ENCODE assay signal across 9 cellular contexts in the genomic region with DNA sequence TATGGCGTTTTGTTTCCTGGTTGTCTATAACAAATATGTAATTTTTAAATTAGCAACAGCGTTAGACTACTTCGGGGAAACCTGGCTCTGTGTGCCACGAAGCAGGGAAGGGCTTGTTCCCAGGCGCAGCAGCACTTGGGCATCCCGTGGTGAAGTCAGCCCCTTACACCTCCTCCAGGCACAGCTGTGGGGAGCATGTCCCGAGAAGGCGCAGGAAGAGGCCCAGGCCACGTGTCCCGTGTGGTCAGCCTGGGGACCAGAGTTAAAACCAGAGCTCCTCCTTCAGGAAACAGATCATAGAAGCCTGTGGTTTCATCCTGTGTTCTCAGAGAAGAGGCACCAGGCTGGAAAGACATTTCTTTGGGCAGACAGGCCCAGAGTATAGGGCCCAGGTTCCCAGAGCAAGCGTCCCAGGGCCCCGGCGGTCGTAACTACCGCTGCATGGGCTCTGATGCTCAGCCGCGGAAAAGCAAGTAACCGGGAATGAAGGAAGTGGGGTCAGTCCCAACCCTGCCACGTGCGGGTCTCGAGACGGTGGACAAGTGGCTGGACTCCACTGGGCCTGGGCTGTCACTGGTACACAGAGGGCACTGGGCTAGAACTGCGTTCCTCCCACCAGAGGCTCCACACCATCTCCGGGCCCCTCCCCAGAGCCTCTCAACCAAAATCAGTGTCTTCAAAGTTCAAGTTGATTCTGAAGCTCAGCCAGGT. TPM values are rescaled to one million over a fixed set of nuclear protein-coding genes. Genes with fewer than 3 reads are reported as not detected.
A peak's percentile ranks its signal among the peaks of the same experiment; 100 is the strongest.
DNase-seq lines count a peak whose midpoint lies in the region; ATAC-seq and TF ChIP-seq lines count a peak whose summit lies in the region.
"Had no signal": no experiment of that assay in that cellular context is flagged by ENCODE, and none has a peak within 500 bp of the region (broad histone marks: within the 10 kb centered on the region; RNA-seq: fewer than 3 reads in every experiment).

No MANE protein-coding gene starts in this region.

- peak; percentile 32 for ATAC-seq in activated CD4-positive, alpha-beta T cell treated with anti-CD3 and anti-CD28 coated beads for 36 hours
- ATAC-seq in activated T-helper 17 cell treated with anti-CD3 and anti-CD28 coated beads, Interleukin-2, amount 50 U/mL, for 72 hours (replicated peaks), result peak; percentile 92
- ATAC-seq in stimulated activated memory B cell treated with anti-CD40 and anti-IgM and Interleukin-4, amounts not matched to agents 10 μg/mL and 1 μg/mL and 100 μg/mL, for 72 hours, result peak; percentile 58

- POLR2A ChIA-PET in activated CD4-positive, alpha-beta T cell treated with anti-CD3 and anti-CD28 coated beads for 36 hours (lab: Charles Lee), result no interaction called here

- no peaks in the 10 kb centered on the region for H3K27me3 ChIP-seq in HUES64 (ENCODE audit: insufficient read depth, low read length)
- H3K27me3 ChIP-seq in right atrium auricular region, result no peaks in the 10 kb centered on the region

- 86% methylated on average over 24 of the region's 24 CpGs for WGBS in HUES64

- H3K27me3 Mint-ChIP-seq in activated CD4-positive, alpha-beta T cell treated with anti-CD3 and anti-CD28 coated beads for 36 hours, result no peaks in the 10 kb centered on the region
- no peaks in the 10 kb centered on the region for H3K27me3 Mint-ChIP-seq in activated T-helper 17 cell treated with anti-CD3 and anti-CD28 coated beads, Interleukin-2, amount 50 U/mL, for 72 hours
- H3K27me3 Mint-ChIP-seq in stimulated activated memory B cell treated with anti-CD40 and anti-IgM and Interleukin-4, amounts not matched to agents 10 μg/mL and 1 μg/mL and 100 μg/mL, for 72 hours, result no peaks in the 10 kb centered on the region

- no peak overlapping the region for H3K4me3 Mint-ChIP-seq in activated CD4-positive, alpha-beta T cell treated with anti-CD3 and anti-CD28 coated beads for 36 hours
- peak overlapping the region; percentile 43 for H3K4me3 Mint-ChIP-seq in activated T-helper 17 cell treated with anti-CD3 and anti-CD28 coated beads, Interleukin-2, amount 50 U/mL, for 72 hours
- peak overlapping the region; percentile 55 for H3K4me3 Mint-ChIP-seq in stimulated activated memory B cell treated with anti-CD40 and anti-IgM and Interleukin-4, amounts not matched to agents 10 μg/mL and 1 μg/mL and 100 μg/mL, for 72 hours

- DNase-seq in activated CD4-positive, alpha-beta T cell treated with anti-CD3 and anti-CD28 coated beads for 36 hours, result no peak
- no peak for DNase-seq in activated CD4-positive, alpha-beta T cell treated with anti-CD3 and anti-CD28 coated beads for 4 hours
- DNase-seq in right atrium auricular region (ENCODE audit: low spot score) (peak; percentile 71), superior temporal gyrus (ENCODE audit: extremely low spot score) (no peak), NCI-H82 (lab: John Stamatoyannopoulos, UW) (no peak)

- peaks cover 26% of the 10 kb centered on the region for H3K36me3 ChIP-seq in HUES64 (ENCODE audit: insufficient read depth, low read length)
- H3K36me3 ChIP-seq in right atrium auricular region, result peaks cover 9% of the 10 kb centered on the region

- no peaks in the 10 kb centered on the region for H3K9me3 ChIP-seq in HUES64 (ENCODE audit: insufficient read depth, low read depth, low read length)
- no peaks in the 10 kb centered on the region for H3K9me3 ChIP-seq in right atrium auricular region

- peak in 1 of 2 donors; percentile 31 for TF ChIP-seq CTCF in right atrium auricular region (IDR thresholded peaks at IDR 0.05)

- H3K4me3 ChIP-seq in HUES64 (ENCODE audit: low read length) (no peak overlapping the region), right atrium auricular region (no peak overlapping the region)

- H3K4me1 ChIP-seq in HUES64 (ENCODE audit: insufficient read depth, low read length) (no peaks in the 10 kb centered on the region), right atrium auricular region (peaks cover 0 to 5% of the 10 kb centered on the region in 2 donors)

- intact Hi-C loops in activated CD4-positive, alpha-beta T cell treated with anti-CD3 and anti-CD28 coated beads for 36 hours (cut with DNase I, micrococcal nuclease), result loop anchor here in 1 of 2 experiments (5.0 kb wide), 1 partner anchor 103 kb away; the partner anchor contains the start of gene EIF3B

- H3K9me3 Mint-ChIP-seq in activated CD4-positive, alpha-beta T cell treated with anti-CD3 and anti-CD28 coated beads for 36 hours (ENCODE audit: low read depth), result no peaks in the 10 kb centered on the region
- H3K9me3 Mint-ChIP-seq in activated T-helper 17 cell treated with anti-CD3 and anti-CD28 coated beads, Interleukin-2, amount 50 U/mL, for 72 hours, result no peaks in the 10 kb centered on the region
- no peaks in the 10 kb centered on the region for H3K9me3 Mint-ChIP-seq in stimulated activated memory B cell treated with anti-CD40 and anti-IgM and Interleukin-4, amounts not matched to agents 10 μg/mL and 1 μg/mL and 100 μg/mL, for 72 hours

- CTCF ChIA-PET in activated CD4-positive, alpha-beta T cell treated with anti-CD3 and anti-CD28 coated beads for 36 hours (lab: Charles Lee), result interaction anchor here (0.6 to 2.3 kb wide), 5 partner anchors 11 to 670 kb away, joined by 3 to 9 read pairs (median 4); no protein-coding TSS in a partner anchor

- H3K4me1 Mint-ChIP-seq in activated CD4-positive, alpha-beta T cell treated with anti-CD3 and anti-CD28 coated beads for 36 hours, result peaks cover 12% of the 10 kb centered on the region
- peaks cover 7% of the 10 kb centered on the region for H3K4me1 Mint-ChIP-seq in activated T-helper 17 cell treated with anti-CD3 and anti-CD28 coated beads, Interleukin-2, amount 50 U/mL, for 72 hours
- H3K4me1 Mint-ChIP-seq in stimulated activated memory B cell treated with anti-CD40 and anti-IgM and Interleukin-4, amounts not matched to agents 10 μg/mL and 1 μg/mL and 100 μg/mL, for 72 hours, result peaks cover 62% of the 10 kb centered on the region

- H3K9ac ChIP-seq in HUES64 (ENCODE audit: low read depth, low read length), result no peak overlapping the region

- peaks cover 19% of the 10 kb centered on the region for H3K36me3 Mint-ChIP-seq in activated CD4-positive, alpha-beta T cell treated with anti-CD3 and anti-CD28 coated beads for 36 hours (ENCODE audit: low read depth)
- no peaks in the 10 kb centered on the region for H3K36me3 Mint-ChIP-seq in activated T-helper 17 cell treated with anti-CD3 and anti-CD28 coated beads, Interleukin-2, amount 50 U/mL, for 72 hours (ENCODE audit: low read depth)
- H3K36me3 Mint-ChIP-seq in stimulated activated memory B cell treated with anti-CD40 and anti-IgM and Interleukin-4, amounts not matched to agents 10 μg/mL and 1 μg/mL and 100 μg/mL, for 72 hours, result peaks cover 50% of the 10 kb centered on the region

- peak overlapping the region; percentile 55 for H3K27ac Mint-ChIP-seq in activated CD4-positive, alpha-beta T cell treated with anti-CD3 and anti-CD28 coated beads for 36 hours
- peak overlapping the region; percentile 18 for H3K27ac Mint-ChIP-seq in activated T-helper 17 cell treated with anti-CD3 and anti-CD28 coated beads, Interleukin-2, amount 50 U/mL, for 72 hours
- peak overlapping the region; percentile 83 for H3K27ac Mint-ChIP-seq in stimulated activated memory B cell treated with anti-CD40 and anti-IgM and Interleukin-4, amounts not matched to agents 10 μg/mL and 1 μg/mL and 100 μg/mL, for 72 hours

- H3K27ac ChIP-seq in HUES64 (ENCODE audit: low read depth, low read length) (0 out of 2 replicates have a peak overlapping the region, but pooled peaks have one; percentile 1), right atrium auricular region (peak overlapping the region; percentile 9 to 14)
- H3K27ac ChIP-seq: 22Rv1 had no signal

RNA-seq across cellular contexts. Expression of gene NUDT1, which starts 7.1 kb away (rescaled TPM):
- 100 to 1,000 TPM in 1 of 2 experiments, 10 to 100 TPM in 1; 52.5 to 100 TPM for total RNA-seq in activated CD4-positive, alpha-beta T cell treated with anti-CD3 and anti-CD28 coated beads for 36 hours
- polyA plus RNA-seq in HUES64 (2013, experiment 1 of 2), result 67.1 TPM
- polyA plus RNA-seq in HUES64 (2013, experiment 2 of 2), result 70.0 TPM
- total RNA-seq in activated T-helper 17 cell treated with anti-CD3 and anti-CD28 coated beads, Interleukin-2, amount 50 U/mL, for 72 hours, result 10 to 100 TPM; 64.5 to 71.9 TPM
- total RNA-seq in right atrium auricular region, result 10 to 100 TPM; 12.2 to 14.2 TPM

RNA-seq across cellular contexts. Expression of gene MRM2, which starts 7.1 kb away (rescaled TPM):
- 10 to 100 TPM; 28.7 to 32.1 TPM for total RNA-seq in activated CD4-positive, alpha-beta T cell treated with anti-CD3 and anti-CD28 coated beads for 36 hours
- polyA plus RNA-seq in HUES64 (2013, experiment 1 of 2), result 44.4 TPM
- polyA plus RNA-seq in HUES64 (2013, experiment 2 of 2), result 39.4 TPM
- 10 to 100 TPM; 20.9 to 40.2 TPM for total RNA-seq in activated T-helper 17 cell treated with anti-CD3 and anti-CD28 coated beads, Interleukin-2, amount 50 U/mL, for 72 hours
- total RNA-seq in right atrium auricular region, result 10 to 100 TPM; 13.2 to 13.7 TPM

RNA-seq across cellular contexts. Expression of gene MAD1L1, which starts 16.4 kb away (rescaled TPM):
- total RNA-seq in activated CD4-positive, alpha-beta T cell treated with anti-CD3 and anti-CD28 coated beads for 36 hours, result 10 to 100 TPM; 50.2 to 61.7 TPM
- 19.4 TPM for polyA plus RNA-seq in HUES64 (2013, experiment 1 of 2)
- polyA plus RNA-seq in HUES64 (2013, experiment 2 of 2), result 24.2 TPM
- 10 to 100 TPM; 46.7 to 66.0 TPM for total RNA-seq in activated T-helper 17 cell treated with anti-CD3 and anti-CD28 coated beads, Interleukin-2, amount 50 U/mL, for 72 hours
- total RNA-seq in right atrium auricular region, result 10 to 100 TPM; 13.3 to 31.9 TPM

Comparison
In these comparisons a context has a peak if more than half of its experiments do, and no peak if none do; other contexts are left out.
1. ATAC-seq: peak in every context shown above with its lines; median percentile 92 in activated T-helper 17 cell treated with anti-CD3 and anti-CD28 coated beads, Interleukin-2, amount 50 U/mL, for 72 hours; 58 in stimulated activated memory B cell treated with anti-CD40 and anti-IgM and Interleukin-4, amounts not matched to agents 10 μg/mL and 1 μg/mL and 100 μg/mL, for 72 hours; 32 in activated CD4-positive, alpha-beta T cell treated with anti-CD3 and anti-CD28 coated beads for 36 hours.
2. H3K27ac Mint-ChIP-seq: peak in every context shown above with its lines; median percentile 83 in stimulated activated memory B cell treated with anti-CD40 and anti-IgM and Interleukin-4, amounts not matched to agents 10 μg/mL and 1 μg/mL and 100 μg/mL, for 72 hours; 55 in activated CD4-positive, alpha-beta T cell treated with anti-CD3 and anti-CD28 coated beads for 36 hours; 18 in activated T-helper 17 cell treated with anti-CD3 and anti-CD28 coated beads, Interleukin-2, amount 50 U/mL, for 72 hours.